Comparison of ENCODE assay signal across 1 cellular context in genomic region chr15:96340611-96341464, GRCh38.
TF ChIP-seq lines count a peak whose summit lies in the region.

No MANE protein-coding gene starts in this region.

TF ChIP-seq in H1, 55 proteins besides CTCF, POLR2A, EP300 and RAD21 (continued from another document):
- TF ChIP-seq KDM4A (IDR thresholded peaks at IDR 0.05; ENCODE audit: low read depth, low read length, severe bottlenecking) (peak; percentile 86), ASH2L (IDR thresholded peaks at IDR 0.05; ENCODE audit: low read length) (peak; percentile 73), NANOG (IDR thresholded peaks at IDR 0.05; ENCODE audit: insufficient read depth, low read depth, low read length, poor library complexity, severe bottlenecking) (no peak), EZH2 (IDR thresholded peaks at IDR 0.05; ENCODE audit: low read depth, low read length, severe bottlenecking) (peak; percentile 40), CHD2 (IDR thresholded peaks at IDR 0.05; ENCODE audit: low read length) (peak; percentile 7; the same call in 1 of the 2 replicates), RNF2 (IDR thresholded peaks at IDR 0.05; ENCODE audit: borderline replicate concordance, low read depth, low read length, missing control alignments, poor library complexity, severe bottlenecking) (peak; percentile 81), SUZ12 (IDR thresholded peaks at IDR 0.05; ENCODE audit: low read length) (peak; percentile 86), TEAD4 (IDR thresholded peaks at IDR 0.05; ENCODE audit: low read depth, low read length) (peak; percentile 54; the same call in 1 of the 2 replicates), CTBP2 (IDR thresholded peaks at IDR 0.05; ENCODE audit: borderline replicate concordance, insufficient read depth, insufficient read length, low read length) (peak; percentile 98), RFX5 (IDR thresholded peaks at IDR 0.05; ENCODE audit: borderline replicate concordance, low read depth, low read length) (no peak), BCL11A (IDR thresholded peaks at IDR 0.05; ENCODE audit: low read depth in 2 of 2, low read length in 2 of 2) (no peak), MAX (IDR thresholded peaks at IDR 0.05) (peak; percentile 20; the same call in 1 of the 2 replicates), ATF2 (IDR thresholded peaks at IDR 0.05; ENCODE audit: low read length) (no peak), BRCA1 (IDR thresholded peaks at IDR 0.05; ENCODE audit: low read depth, low read length) (no peak), CREB1 (IDR thresholded peaks at IDR 0.05) (no peak), SIN3A (conservative IDR thresholded peaks at IDR 0.05 in 1 of 2, IDR thresholded peaks at IDR 0.05 in 1 of 2; ENCODE audit: low read depth in 1 of 2, low read length in 2 of 2) (no peak), YY1 (IDR thresholded peaks at IDR 0.05; ENCODE audit: low read depth, low read length) (peak; percentile 85), USF2 (IDR thresholded peaks at IDR 0.05; ENCODE audit: low read length) (no peak), EGR1 (IDR thresholded peaks at IDR 0.05; ENCODE audit: borderline replicate concordance, low read depth, low read length) (peak; percentile 77; the same call in 1 of the 2 replicates), TCF12 (IDR thresholded peaks at IDR 0.05; ENCODE audit: low read depth, low read length) (no peak), TAF1 (IDR thresholded peaks at IDR 0.05; ENCODE audit: low read depth, low read length) (peak; percentile 6; the same call in 1 of the 2 replicates), SP1 (IDR thresholded peaks at IDR 0.05; ENCODE audit: low read depth, low read length) (no peak), CHD7 (IDR thresholded peaks at IDR 0.05; ENCODE audit: insufficient replicate concordance, low read length) (peak; percentile 71), KDM1A (IDR thresholded peaks at IDR 0.05; ENCODE audit: borderline replicate concordance, low read length) (no peak), CEBPB (IDR thresholded peaks at IDR 0.05; ENCODE audit: low read depth, low read length) (no peak)
